In genomic region chr1:71593523-71593922, GRCh38 we compare ENCODE assay signal across 12 cellular contexts.
A peak's percentile ranks its signal among the peaks of the same experiment; 100 is the strongest.
DNase-seq lines count a peak whose midpoint lies in the region; ATAC-seq and TF ChIP-seq lines count a peak whose summit lies in the region.
"Had no signal": no experiment of that assay in that cellular context is flagged by ENCODE, and none has a peak within 500 bp of the region (broad histone marks: within the 10 kb centered on the region; RNA-seq: fewer than 3 reads in every experiment).

No MANE protein-coding gene starts in this region.

- H4K20me1 ChIP-seq in neural cell (ENCODE audit: insufficient read depth): no peaks in the 10 kb centered on the region

- no peaks in the 10 kb centered on the region for H3K4me1 ChIP-seq in body of pancreas

- H3K36me3 ChIP-seq in WERI-Rb-1 (no peaks in the 10 kb centered on the region), neural cell (ENCODE audit: insufficient read depth, low read length) (no peaks in the 10 kb centered on the region), body of pancreas (replicated peaks in 1 of 2; ENCODE audit: insufficient read depth in 1 of 2, low read depth in 2 of 2) (no peaks in the 10 kb centered on the region)

- no peaks in the 10 kb centered on the region for H3F3A ChIP-seq in neural cell (ENCODE audit: insufficient read depth, low read length, poor library complexity, severe bottlenecking)

- intact Hi-C loops in left ventricle myocardium superior (cut with micrococcal nuclease) (no loop called here), body of pancreas (cut with DNase I) (no loop called here)

- H3K9me2 ChIP-seq in neural cell (ENCODE audit: insufficient read depth, low read length): no peaks in the 10 kb centered on the region

- H3K27me3 ChIP-seq in WERI-Rb-1 (ENCODE audit: insufficient read depth, low read depth, severe bottlenecking) (no peaks in the 10 kb centered on the region), neural cell (ENCODE audit: insufficient read depth, low read depth, low read length) (no peaks in the 10 kb centered on the region), body of pancreas (no peaks in the 10 kb centered on the region)

- TF ChIP-seq RAD21 in neural cell (conservative IDR thresholded peaks at IDR 0.05): no peak

- H3K4me3 ChIP-seq in WERI-Rb-1 (ENCODE audit: low read depth, low read length) (no peak overlapping the region), neural cell (ENCODE audit: low read length) (peak overlapping the region; percentile 43), body of pancreas (no peak overlapping the region)

- H3K9ac ChIP-seq in neural cell (ENCODE audit: low read length): peak overlapping the region; percentile 33

- H3K27ac ChIP-seq in WERI-Rb-1: no peak overlapping the region
- H3K27ac ChIP-seq in neural cell (ENCODE audit: low read length): peak overlapping the region; percentile 91
- no peak overlapping the region for H3K27ac ChIP-seq in body of pancreas

- H3K9me3 ChIP-seq in WERI-Rb-1 (ENCODE audit: severe bottlenecking) (no peaks in the 10 kb centered on the region), neural cell (ENCODE audit: low read length) (no peaks in the 10 kb centered on the region), body of pancreas (no peaks in the 10 kb centered on the region)

- H3K4me2 ChIP-seq in neural cell (ENCODE audit: low read length): no peak overlapping the region

- no peaks in the 10 kb centered on the region for H3K79me2 ChIP-seq in neural cell (replicated peaks; ENCODE audit: insufficient read depth, low read length)

- ATAC-seq in left ventricle myocardium superior: no peak
- ATAC-seq in GM18517 (IDR thresholded peaks at IDR 0.05; ENCODE audit: unreplicated experiment): no peak
- no peak for ATAC-seq in body of pancreas

- no peak for TF ChIP-seq POLR2A in body of pancreas (IDR thresholded peaks at IDR 0.05)

- TF ChIP-seq CTCF in WERI-Rb-1 (IDR thresholded peaks at IDR 0.05; ENCODE audit: low read depth, low read length) (peak; percentile 39; the same call in 1 of the 2 replicates), neural cell (IDR thresholded peaks at IDR 0.05; ENCODE audit: poor library complexity, severe bottlenecking) (peak; percentile 18), body of pancreas (IDR thresholded peaks at IDR 0.05) (no peak)

- H2AFZ ChIP-seq in neural cell (ENCODE audit: low read depth, low read length): no peak overlapping the region

- peak; percentile 10 for DNase-seq in NCI-H2171 treated with DMSO at 0.1 percent for 48 hours (lab: John Stamatoyannopoulos, UW)
- no peak for DNase-seq in NCI-H2171 (lab: John Stamatoyannopoulos, UW)
- DNase-seq in HuH-7 (ENCODE audit: low spot score): peak; percentile 8
- peak; percentile 16 for DNase-seq in WERI-Rb-1
- no peak for DNase-seq in left ventricle myocardium superior
- no peak for DNase-seq in body of pancreas
- DNase-seq: NCI-H1436; Right ventricle myocardium superior; stimulated activated CD4-positive, alpha-beta T cell treated with anti-CD3 and anti-CD28 coated beads, Interleukin-12 subunit alpha, Interleukin-12 subunit beta, amount 100 ng/mL, for 4 hours; stimulated activated naive CD4-positive, alpha-beta T cell treated with Interleukin-2 at 50 U/mL for 16 hours had no signal

- TF ChIP-seq EP300 in neural cell (conservative IDR thresholded peaks at IDR 0.05; ENCODE audit: poor library complexity, severe bottlenecking): no peak

TF ChIP-seq in neural cell, 6 proteins besides CTCF, POLR2A, EP300 and RAD21:
- TF ChIP-seq MXI1 (conservative IDR thresholded peaks at IDR 0.05; ENCODE audit: poor library complexity, severe bottlenecking) (no peak), SMC3 (conservative IDR thresholded peaks at IDR 0.05; ENCODE audit: poor library complexity) (no peak), EZH2 (IDR thresholded peaks at IDR 0.05; ENCODE audit: borderline replicate concordance, insufficient read depth, low read length, poor library complexity, severe bottlenecking) (no peak), POLR2AphosphoS5 (IDR thresholded peaks at IDR 0.05) (no peak), TAF1 (IDR thresholded peaks at IDR 0.05; ENCODE audit: low read depth) (no peak)
- TF ChIP-seq, protein P1, sequence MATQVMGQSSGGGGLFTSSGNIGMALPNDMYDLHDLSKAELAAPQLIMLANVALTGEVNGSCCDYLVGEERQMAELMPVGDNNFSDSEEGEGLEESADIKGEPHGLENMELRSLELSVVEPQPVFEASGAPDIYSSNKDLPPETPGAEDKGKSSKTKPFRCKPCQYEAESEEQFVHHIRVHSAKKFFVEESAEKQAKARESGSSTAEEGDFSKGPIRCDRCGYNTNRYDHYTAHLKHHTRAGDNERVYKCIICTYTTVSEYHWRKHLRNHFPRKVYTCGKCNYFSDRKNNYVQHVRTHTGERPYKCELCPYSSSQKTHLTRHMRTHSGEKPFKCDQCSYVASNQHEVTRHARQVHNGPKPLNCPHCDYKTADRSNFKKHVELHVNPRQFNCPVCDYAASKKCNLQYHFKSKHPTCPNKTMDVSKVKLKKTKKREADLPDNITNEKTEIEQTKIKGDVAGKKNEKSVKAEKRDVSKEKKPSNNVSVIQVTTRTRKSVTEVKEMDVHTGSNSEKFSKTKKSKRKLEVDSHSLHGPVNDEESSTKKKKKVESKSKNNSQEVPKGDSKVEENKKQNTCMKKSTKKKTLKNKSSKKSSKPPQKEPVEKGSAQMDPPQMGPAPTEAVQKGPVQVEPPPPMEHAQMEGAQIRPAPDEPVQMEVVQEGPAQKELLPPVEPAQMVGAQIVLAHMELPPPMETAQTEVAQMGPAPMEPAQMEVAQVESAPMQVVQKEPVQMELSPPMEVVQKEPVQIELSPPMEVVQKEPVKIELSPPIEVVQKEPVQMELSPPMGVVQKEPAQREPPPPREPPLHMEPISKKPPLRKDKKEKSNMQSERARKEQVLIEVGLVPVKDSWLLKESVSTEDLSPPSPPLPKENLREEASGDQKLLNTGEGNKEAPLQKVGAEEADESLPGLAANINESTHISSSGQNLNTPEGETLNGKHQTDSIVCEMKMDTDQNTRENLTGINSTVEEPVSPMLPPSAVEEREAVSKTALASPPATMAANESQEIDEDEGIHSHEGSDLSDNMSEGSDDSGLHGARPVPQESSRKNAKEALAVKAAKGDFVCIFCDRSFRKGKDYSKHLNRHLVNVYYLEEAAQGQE (IDR thresholded peaks at IDR 0.05; ENCODE audit: borderline replicate concordance): no peak

Comparison
In these comparisons a context has a peak if more than half of its experiments do, and no peak if none do; other contexts are left out.
1. DNase-seq: peak in NCI-H2171 treated with DMSO at 0.1 percent for 48 hours (single experiment), HuH-7 (single experiment) and WERI-Rb-1 (single experiment); none in NCI-H2171 (single experiment), left ventricle myocardium superior (single experiment) and body of pancreas (0 of 4).
2. CTCF ChIP-seq: peak in WERI-Rb-1 (single experiment) and neural cell (single experiment); none in body of pancreas (0 of 7).